ENCODE assay signal across 10 cellular contexts in genomic region chr13:22757530-22758120, GRCh38.
DNase-seq lines count a peak whose midpoint lies in the region; FAIRE-seq and TF ChIP-seq lines count a peak whose summit lies in the region.
"Had no signal": no experiment of that assay in that cellular context is flagged by ENCODE, and none has a peak within 500 bp of the region (broad histone marks: within the 10 kb centered on the region; RNA-seq: fewer than 3 reads in every experiment).

No MANE protein-coding gene starts in this region.

- DNase-seq in G401 (ENCODE audit: low spot score) (peak; percentile 37), NB4 (ENCODE audit: low read depth) (peak; percentile 24), bronchial epithelial cell (ENCODE audit: low read depth) (peak; percentile 9), nephron progenitor cell (no peak), GM13976 (ENCODE audit: low spot score) (no peak), mesendoderm (no peak), NCI-H2029 (lab: John Stamatoyannopoulos, UW) (no peak)
- no peak for DNase-seq in effector CD4-positive, alpha-beta T cell
- DNase-seq: NCI-H1694 had no signal

- H3K9ac ChIP-seq in mesendoderm (ENCODE audit: low read length), result no peak overlapping the region

- H3K27ac Mint-ChIP-seq in nephron progenitor cell, result no peak overlapping the region
- H3K27ac Mint-ChIP-seq: WTC11 had no signal

- no peaks in the 10 kb centered on the region for H3K79me1 ChIP-seq in mesendoderm (ENCODE audit: low read length)

- in situ Hi-C loops in G401 (cut with HindIII; ENCODE audit: low sequenced_read_pairs) (no loop called here), GM13976 (cut with MboI; ENCODE audit: low sequenced_read_pairs, unreplicated experiment) (no loop called here)

- TF ChIP-seq POLR2A in NB4 (IDR thresholded peaks at IDR 0.05; ENCODE audit: extremely low read depth, insufficient read length), result no peak

- no peak overlapping the region for H3K4me3 Mint-ChIP-seq in nephron progenitor cell
- H3K4me3 Mint-ChIP-seq: WTC11 had no signal

- H3K56ac ChIP-seq in mesendoderm (ENCODE audit: low read length), result no peak overlapping the region

- no peak overlapping the region for H3K23ac ChIP-seq in mesendoderm (ENCODE audit: low read length)

- no peaks in the 10 kb centered on the region for H3K4me1 Mint-ChIP-seq in nephron progenitor cell

- H3K18ac ChIP-seq in mesendoderm (ENCODE audit: low read length), result no peak overlapping the region

- no peaks in the 10 kb centered on the region for H3K4me1 ChIP-seq in mesendoderm (ENCODE audit: control insufficient read depth, low read depth, low read length)

- H3K36me3 Mint-ChIP-seq in nephron progenitor cell (ENCODE audit: low read depth), result peaks cover 17% of the 10 kb centered on the region

- no peak for TF ChIP-seq CTCF in NB4 (IDR thresholded peaks at IDR 0.05; ENCODE audit: low read depth, low read length)
- no peak for TF ChIP-seq CTCF in bronchial epithelial cell (IDR thresholded peaks at IDR 0.05; ENCODE audit: insufficient read depth, low read length, severe bottlenecking)
- peak; percentile 65 for TF ChIP-seq CTCF in nephron progenitor cell (IDR thresholded peaks at IDR 0.05)
- no peak for TF ChIP-seq CTCF in GM13976 (IDR thresholded peaks at IDR 0.05; ENCODE audit: borderline replicate concordance, control extremely low read depth, extremely low read depth, insufficient read depth, missing control alignments)

- H3K27me3 Mint-ChIP-seq in nephron progenitor cell (ENCODE audit: low read depth, poor library complexity), result no peaks in the 10 kb centered on the region

- no peak overlapping the region for H2BK5ac ChIP-seq in mesendoderm (ENCODE audit: low read length)

- H3K9me3 Mint-ChIP-seq in nephron progenitor cell, result peaks cover 24% of the 10 kb centered on the region

- H4K5ac ChIP-seq in mesendoderm (ENCODE audit: low read length), result no peak overlapping the region

- no peaks in the 10 kb centered on the region for H3K79me2 ChIP-seq in mesendoderm (ENCODE audit: control insufficient read depth, insufficient read depth, low read length)

- H3K36me3 ChIP-seq in bronchial epithelial cell (ENCODE audit: control insufficient read depth, insufficient read depth, low read length) (no peaks in the 10 kb centered on the region), mesendoderm (ENCODE audit: control insufficient read depth, insufficient read depth, low read length) (no peaks in the 10 kb centered on the region)

- no CpG with 5 or more reads among the region's 3 CpGs for WGBS in mesendoderm (ENCODE audit: extremely low coverage, insufficient coverage, low lambda C conversion rate)

- H3K4me3 ChIP-seq in NB4 (ENCODE audit: low read depth, low read length), result no peak overlapping the region
- no peak overlapping the region for H3K4me3 ChIP-seq in bronchial epithelial cell (ENCODE audit: low read depth, low read length)
- H3K4me3 ChIP-seq in mesendoderm (ENCODE audit: low read length), result no peak overlapping the region

- H3K27me3 ChIP-seq in bronchial epithelial cell (ENCODE audit: control insufficient read depth, insufficient read depth, low read length), result no peaks in the 10 kb centered on the region
- no peaks in the 10 kb centered on the region for H3K27me3 ChIP-seq in mesendoderm (ENCODE audit: insufficient read depth, low read length, poor library complexity)

- H2BK15ac ChIP-seq in mesendoderm (replicated peaks; ENCODE audit: low read depth), result no peak overlapping the region

- H2BK120ac ChIP-seq in mesendoderm (ENCODE audit: low read depth, low read length), result no peak overlapping the region

- H4K8ac ChIP-seq in mesendoderm (ENCODE audit: low read depth, low read length), result no peak overlapping the region

- H3K27ac ChIP-seq in mesendoderm (ENCODE audit: low read depth, low read length), result no peak overlapping the region

- no peak for FAIRE-seq in bronchial epithelial cell (lab: Jason Lieb, UNC)

- H2AK5ac ChIP-seq in mesendoderm (ENCODE audit: low read length), result no peak overlapping the region

- H3K4me2 ChIP-seq in mesendoderm (ENCODE audit: low read length), result no peak overlapping the region

- no peak overlapping the region for H3K4ac ChIP-seq in mesendoderm (ENCODE audit: low read depth, low read length)

Comparison
In these comparisons a context has a peak if more than half of its experiments do, and no peak if none do; other contexts are left out.
1. DNase-seq: peak in G401 (single experiment), NB4 (single experiment) and bronchial epithelial cell (single experiment); none in nephron progenitor cell (single experiment), GM13976 (single experiment), effector CD4-positive, alpha-beta T cell (single experiment), mesendoderm (single experiment) and NCI-H2029 (single experiment).